ENCODE assay signal across 11 cellular contexts in genomic region chr2:36486546-36487044, GRCh38.
DNase-seq lines count a peak whose midpoint lies in the region; ATAC-seq and TF ChIP-seq lines count a peak whose summit lies in the region.
"Had no signal": no experiment of that assay in that cellular context is flagged by ENCODE, and none has a peak within 500 bp of the region (broad histone marks: within the 10 kb centered on the region; RNA-seq: fewer than 3 reads in every experiment).

No MANE protein-coding gene starts in this region.

- intact Hi-C loops in tibial artery (cut with DNase I; ENCODE audit: low total_unique reads): no loop called here

- H3K27me3 Mint-ChIP-seq in effector memory CD8-positive, alpha-beta T cell: no peaks in the 10 kb centered on the region

- peak; percentile 88 for DNase-seq in choroid plexus epithelial cell (ENCODE audit: low read depth)
- peak; percentile 85 for DNase-seq in kidney tubule cell (ENCODE audit: low spot score)
- DNase-seq in tibial artery: no peak
- no peak for DNase-seq in effector memory CD8-positive, alpha-beta T cell
- DNase-seq in Kasumi-1 (lab: John Stamatoyannopoulos, UW): no peak
- no peak for DNase-seq in NCI-H2029 (lab: John Stamatoyannopoulos, UW)
- DNase-seq in cerebellum (ENCODE audit: low spot score): no peak
- DNase-seq: activated CD4-positive, alpha-beta T cell treated with anti-CD3 and anti-CD28 coated beads for 4 hours; NCI-H510A treated with DMSO at 0.1 percent for 48 hours; stimulated activated CD4-positive, alpha-beta T cell treated with anti-CD3 and anti-CD28 coated beads, Interleukin-15, amount 100 ng/mL, for 24 hours had no signal

- H3K9me3 ChIP-seq in HUES48 (ENCODE audit: control insufficient read depth, insufficient read depth, low read length) (no peaks in the 10 kb centered on the region), tibial artery (no peaks in the 10 kb centered on the region)

- no peak overlapping the region for H3K4me3 Mint-ChIP-seq in effector memory CD8-positive, alpha-beta T cell

- TF ChIP-seq CTCF in choroid plexus epithelial cell (conservative IDR thresholded peaks at IDR 0.05; ENCODE audit: low read depth, low read length): no peak
- TF ChIP-seq CTCF in tibial artery (IDR thresholded peaks at IDR 0.05): no peak

- H3K27ac Mint-ChIP-seq in effector memory CD8-positive, alpha-beta T cell: no peak overlapping the region

- ATAC-seq in effector memory CD8-positive, alpha-beta T cell (replicated peaks): no peak

- peak overlapping the region; percentile 1; the same call in 1 of the 2 replicates for H3K9ac ChIP-seq in HUES48 (ENCODE audit: low read depth, low read length)

- H3K4me3 ChIP-seq in HUES48 (ENCODE audit: low read depth, low read length): no peak overlapping the region
- H3K4me3 ChIP-seq in choroid plexus epithelial cell (ENCODE audit: low read depth, low read length): no peak overlapping the region
- no peak overlapping the region for H3K4me3 ChIP-seq in tibial artery

- H3K27ac ChIP-seq in HUES48 (ENCODE audit: low read depth, low read length): no peak overlapping the region
- peak overlapping the region; percentile 74 to 75 for H3K27ac ChIP-seq in tibial artery

- no peaks in the 10 kb centered on the region for H3K27me3 ChIP-seq in HUES48 (ENCODE audit: control insufficient read depth, insufficient read depth, low read length)
- no peaks in the 10 kb centered on the region for H3K27me3 ChIP-seq in tibial artery

- H3K36me3 ChIP-seq in HUES48 (ENCODE audit: control insufficient read depth, insufficient read depth, low read length): peaks cover 24% of the 10 kb centered on the region
- peaks cover 4 to 18% (median 8%) of the 10 kb centered on the region in 3 donors for H3K36me3 ChIP-seq in tibial artery

- H3K9me3 Mint-ChIP-seq in effector memory CD8-positive, alpha-beta T cell: no peaks in the 10 kb centered on the region

- peaks cover 12% of the 10 kb centered on the region for H3K4me1 ChIP-seq in HUES48 (ENCODE audit: control insufficient read depth, insufficient read depth, low read length)
- peaks cover 0 to 98% (median 71%) of the 10 kb centered on the region in 4 donors for H3K4me1 ChIP-seq in tibial artery

- no peaks in the 10 kb centered on the region for H3K36me3 Mint-ChIP-seq in effector memory CD8-positive, alpha-beta T cell (ENCODE audit: insufficient read depth)

- H3K4me1 Mint-ChIP-seq in effector memory CD8-positive, alpha-beta T cell (ENCODE audit: low read depth in 2 of 2): no peaks in the 10 kb centered on the region

Comparison
In these comparisons a context has a peak if more than half of its experiments do, and no peak if none do; other contexts are left out.
1. DNase-seq: peak in choroid plexus epithelial cell (single experiment) and kidney tubule cell (single experiment); none in tibial artery (0 of 2), effector memory CD8-positive, alpha-beta T cell (0 of 3), Kasumi-1 (0 of 2), NCI-H2029 (single experiment) and cerebellum (single experiment).